ENCODE assay signal across 8 cellular contexts in genomic region chr3:119294402-119294888, GRCh38. TPM values are rescaled to one million over a fixed set of nuclear protein-coding genes. Genes with fewer than 3 reads are reported as not detected.
DNase-seq lines count a peak whose midpoint lies in the region; ATAC-seq and TF ChIP-seq lines count a peak whose summit lies in the region.

No MANE protein-coding gene starts in this region.

- peak; percentile 72 for ATAC-seq in GM21717 (IDR thresholded peaks at IDR 0.05; ENCODE audit: unreplicated experiment)

- no peaks in the 10 kb centered on the region for H3K27me3 ChIP-seq in GM06990 (replicated peaks; ENCODE audit: control insufficient read depth, insufficient read depth, low read length)

- no peak for TF ChIP-seq CTCF in GM06990 (IDR thresholded peaks at IDR 0.05; ENCODE audit: insufficient read depth, low read length, poor library complexity, severe bottlenecking)

- H3K36me3 ChIP-seq in GM06990 (ENCODE audit: control insufficient read depth, insufficient read depth, low read length): peaks cover 3% of the 10 kb centered on the region; the same call in 1 of the 2 replicates

- DNase-seq in GM06990 (ENCODE audit: extremely low read depth, insufficient read length) (peak; percentile 79), KBM-7 (peak; percentile 75), mucosa of gallbladder (ENCODE audit: low spot score) (peak; percentile 47), NCI-H2227 treated with DMSO at 0.1 percent for 48 hours (lab: John Stamatoyannopoulos, UW) (no peak)
- peak; percentile 55 to 67 for DNase-seq in activated CD4-positive, alpha-beta T cell treated with anti-CD3 and anti-CD28 coated beads for 4 hours
- peak; percentile 69 for DNase-seq in effector CD4-positive, alpha-beta T cell
- DNase-seq in stimulated activated CD8-positive, alpha-beta memory T cell treated with anti-CD3 and anti-CD28 coated beads, Interleukin-7, amount 100 ng/mL, for 48 hours (ENCODE audit: extremely low read depth in 1 of 2, low read depth in 1 of 2): peak; percentile 39 to 47

- in situ Hi-C loops in KBM-7 (cut with MboI; ENCODE audit: low pct_unique_long_range_greater_than_20kb, low sequenced_read_pairs): no loop called here

- H3K4me3 ChIP-seq in GM06990 (replicated peaks; ENCODE audit: low read depth, low read length): peak overlapping the region; percentile 75

RNA-seq across cellular contexts. Expression of gene ARHGAP31, which starts 0.3 kb away (rescaled TPM):
- 22.6 TPM for total RNA-seq in mucosa of gallbladder

RNA-seq across cellular contexts. Expression of gene B4GALT4, which starts 53.8 kb away (rescaled TPM):
- total RNA-seq in mucosa of gallbladder: 58.1 TPM
